Comparison of ENCODE assay signal across 22 cellular contexts in genomic region chr1:226597616-226598454, GRCh38. TPM values are rescaled to one million over a fixed set of nuclear protein-coding genes. Genes with fewer than 3 reads are reported as not detected.
"Had no signal": no experiment of that assay in that cellular context is flagged by ENCODE, and none has a peak within 500 bp of the region (broad histone marks: within the 10 kb centered on the region; RNA-seq: fewer than 3 reads in every experiment).

No MANE protein-coding gene starts in this region.

- H3K4me3 ChIP-seq: lung, pancreas, skin epidermis, transverse colon, vagina had no signal

- H3K27me3 Mint-ChIP-seq: activated T-cell treated with anti-CD3 and anti-CD28 coated beads, Interleukin-2, amount 50 U/mL, for 24 hours had no signal

- H3K9me3 Mint-ChIP-seq: activated naive CD4-positive, alpha-beta T cell treated with anti-CD3 and anti-CD28 coated beads, Interleukin-2, amount 10 ng/mL, durations not matched to agents 7 days and 5 days; activated T-cell treated with anti-CD3 and anti-CD28 coated beads, Interleukin-2, amount 50 U/mL, for 24 hours; immature natural killer cell; T-cell had no signal

- H3K4me1 ChIP-seq: pancreas had no signal

- ATAC-seq: foreskin keratinocyte; left lobe of liver; naive thymus-derived CD4-positive, alpha-beta T cell; pancreas; right cardiac atrium; stimulated activated naive B cell treated with anti-CD40 and anti-IgM and Interleukin-4, amounts not matched to agents 10 μg/mL and 1 μg/mL and 100 μg/mL, for 72 hours; T-cell; WTC11 had no signal

- H3K27ac ChIP-seq: foreskin keratinocyte, pancreas, skin epidermis, transverse colon, vagina had no signal

- DNase-seq: activated CD4-positive, alpha-beta T cell treated with anti-CD3 and anti-CD28 coated beads, Interleukin-2, amount 50 U/mL, for 4 hours; activated CD8-positive, alpha-beta memory T cell treated with anti-CD3 and anti-CD28 coated beads for 24 hours; activated CD8-positive, alpha-beta memory T cell treated with anti-CD3 and anti-CD28 coated beads, Interleukin-2, amount 50 U/mL, for 4 hours; activated naive CD4-positive, alpha-beta T cell treated with anti-CD3 and anti-CD28 coated beads, Interleukin-2, amount 10 ng/mL, durations not matched to agents 7 days and 5 days; activated T-cell treated with anti-CD3 and anti-CD28 coated beads, Interleukin-2, amount 50 U/mL, for 24 hours; caudate nucleus; effector memory CD4-positive, alpha-beta T cell; immature natural killer cell; naive thymus-derived CD4-positive, alpha-beta T cell; right cardiac atrium; stimulated activated naive B cell treated with anti-CD40 and anti-IgM and Interleukin-4, amounts not matched to agents 10 μg/mL and 1 μg/mL and 100 μg/mL, for 72 hours; T-cell; transverse colon had no signal

- H3K4me1 Mint-ChIP-seq: activated naive CD4-positive, alpha-beta T cell treated with anti-CD3 and anti-CD28 coated beads, Interleukin-2, amount 10 ng/mL, durations not matched to agents 7 days and 5 days; immature natural killer cell; T-cell; WTC11 had no signal

- H3K36me3 ChIP-seq: pancreas, transverse colon, vagina had no signal

- H3K27me3 ChIP-seq: pancreas, transverse colon, vagina had no signal

- H3K4me3 Mint-ChIP-seq: activated naive CD4-positive, alpha-beta T cell treated with anti-CD3 and anti-CD28 coated beads, Interleukin-2, amount 10 ng/mL, durations not matched to agents 7 days and 5 days; activated T-cell treated with anti-CD3 and anti-CD28 coated beads, Interleukin-2, amount 50 U/mL, for 24 hours; brain; immature natural killer cell; naive thymus-derived CD4-positive, alpha-beta T cell; stimulated activated naive B cell treated with anti-CD40 and anti-IgM and Interleukin-4, amounts not matched to agents 10 μg/mL and 1 μg/mL and 100 μg/mL, for 72 hours; T-cell; WTC11 had no signal

- H3K9me3 ChIP-seq: pancreas, transverse colon, vagina had no signal

- H3K27ac Mint-ChIP-seq: activated naive CD4-positive, alpha-beta T cell treated with anti-CD3 and anti-CD28 coated beads, Interleukin-2, amount 10 ng/mL, durations not matched to agents 7 days and 5 days; activated T-cell treated with anti-CD3 and anti-CD28 coated beads, Interleukin-2, amount 50 U/mL, for 24 hours; immature natural killer cell; naive thymus-derived CD4-positive, alpha-beta T cell; stimulated activated naive B cell treated with anti-CD40 and anti-IgM and Interleukin-4, amounts not matched to agents 10 μg/mL and 1 μg/mL and 100 μg/mL, for 72 hours; T-cell; WTC11 had no signal

- H3K36me3 Mint-ChIP-seq: activated naive CD4-positive, alpha-beta T cell treated with anti-CD3 and anti-CD28 coated beads, Interleukin-2, amount 10 ng/mL, durations not matched to agents 7 days and 5 days; immature natural killer cell; T-cell had no signal

RNA-seq across cellular contexts. Expression of gene STUM, which starts 49.3 kb away (rescaled TPM):
- total RNA-seq: foreskin keratinocyte; naive thymus-derived CD4-positive, alpha-beta T cell; pulmonary artery endothelial cell had no signal
